1 cellular context compared by ENCODE assay signal in genomic region chr2:173134703-173135102, GRCh38.
TF ChIP-seq lines count a peak whose summit lies in the region.

No MANE protein-coding gene starts in this region.

TF ChIP-seq in H1, 55 proteins besides CTCF, POLR2A, EP300 and RAD21:
- TF ChIP-seq KDM4A (IDR thresholded peaks at IDR 0.05; ENCODE audit: low read depth, low read length, severe bottlenecking), result no peak
- TF ChIP-seq, protein P1, sequence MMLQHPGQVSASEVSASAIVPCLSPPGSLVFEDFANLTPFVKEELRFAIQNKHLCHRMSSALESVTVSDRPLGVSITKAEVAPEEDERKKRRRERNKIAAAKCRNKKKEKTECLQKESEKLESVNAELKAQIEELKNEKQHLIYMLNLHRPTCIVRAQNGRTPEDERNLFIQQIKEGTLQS (IDR thresholded peaks at IDR 0.05; ENCODE audit: insufficient read depth, low read depth, low read length), result no peak
- no peak for TF ChIP-seq ATF2 (IDR thresholded peaks at IDR 0.05; ENCODE audit: low read length)
- TF ChIP-seq ZNF274 (IDR thresholded peaks at IDR 0.05; ENCODE audit: borderline replicate concordance, extremely low read depth, low read length), result no peak
- no peak for TF ChIP-seq JUN (IDR thresholded peaks at IDR 0.05; ENCODE audit: low read depth, low read length)
- TF ChIP-seq BCL11A (IDR thresholded peaks at IDR 0.05; ENCODE audit: low read depth in 2 of 2, low read length in 2 of 2), result no peak
- no peak for TF ChIP-seq CREB1 (IDR thresholded peaks at IDR 0.05)
- TF ChIP-seq, protein P2, sequence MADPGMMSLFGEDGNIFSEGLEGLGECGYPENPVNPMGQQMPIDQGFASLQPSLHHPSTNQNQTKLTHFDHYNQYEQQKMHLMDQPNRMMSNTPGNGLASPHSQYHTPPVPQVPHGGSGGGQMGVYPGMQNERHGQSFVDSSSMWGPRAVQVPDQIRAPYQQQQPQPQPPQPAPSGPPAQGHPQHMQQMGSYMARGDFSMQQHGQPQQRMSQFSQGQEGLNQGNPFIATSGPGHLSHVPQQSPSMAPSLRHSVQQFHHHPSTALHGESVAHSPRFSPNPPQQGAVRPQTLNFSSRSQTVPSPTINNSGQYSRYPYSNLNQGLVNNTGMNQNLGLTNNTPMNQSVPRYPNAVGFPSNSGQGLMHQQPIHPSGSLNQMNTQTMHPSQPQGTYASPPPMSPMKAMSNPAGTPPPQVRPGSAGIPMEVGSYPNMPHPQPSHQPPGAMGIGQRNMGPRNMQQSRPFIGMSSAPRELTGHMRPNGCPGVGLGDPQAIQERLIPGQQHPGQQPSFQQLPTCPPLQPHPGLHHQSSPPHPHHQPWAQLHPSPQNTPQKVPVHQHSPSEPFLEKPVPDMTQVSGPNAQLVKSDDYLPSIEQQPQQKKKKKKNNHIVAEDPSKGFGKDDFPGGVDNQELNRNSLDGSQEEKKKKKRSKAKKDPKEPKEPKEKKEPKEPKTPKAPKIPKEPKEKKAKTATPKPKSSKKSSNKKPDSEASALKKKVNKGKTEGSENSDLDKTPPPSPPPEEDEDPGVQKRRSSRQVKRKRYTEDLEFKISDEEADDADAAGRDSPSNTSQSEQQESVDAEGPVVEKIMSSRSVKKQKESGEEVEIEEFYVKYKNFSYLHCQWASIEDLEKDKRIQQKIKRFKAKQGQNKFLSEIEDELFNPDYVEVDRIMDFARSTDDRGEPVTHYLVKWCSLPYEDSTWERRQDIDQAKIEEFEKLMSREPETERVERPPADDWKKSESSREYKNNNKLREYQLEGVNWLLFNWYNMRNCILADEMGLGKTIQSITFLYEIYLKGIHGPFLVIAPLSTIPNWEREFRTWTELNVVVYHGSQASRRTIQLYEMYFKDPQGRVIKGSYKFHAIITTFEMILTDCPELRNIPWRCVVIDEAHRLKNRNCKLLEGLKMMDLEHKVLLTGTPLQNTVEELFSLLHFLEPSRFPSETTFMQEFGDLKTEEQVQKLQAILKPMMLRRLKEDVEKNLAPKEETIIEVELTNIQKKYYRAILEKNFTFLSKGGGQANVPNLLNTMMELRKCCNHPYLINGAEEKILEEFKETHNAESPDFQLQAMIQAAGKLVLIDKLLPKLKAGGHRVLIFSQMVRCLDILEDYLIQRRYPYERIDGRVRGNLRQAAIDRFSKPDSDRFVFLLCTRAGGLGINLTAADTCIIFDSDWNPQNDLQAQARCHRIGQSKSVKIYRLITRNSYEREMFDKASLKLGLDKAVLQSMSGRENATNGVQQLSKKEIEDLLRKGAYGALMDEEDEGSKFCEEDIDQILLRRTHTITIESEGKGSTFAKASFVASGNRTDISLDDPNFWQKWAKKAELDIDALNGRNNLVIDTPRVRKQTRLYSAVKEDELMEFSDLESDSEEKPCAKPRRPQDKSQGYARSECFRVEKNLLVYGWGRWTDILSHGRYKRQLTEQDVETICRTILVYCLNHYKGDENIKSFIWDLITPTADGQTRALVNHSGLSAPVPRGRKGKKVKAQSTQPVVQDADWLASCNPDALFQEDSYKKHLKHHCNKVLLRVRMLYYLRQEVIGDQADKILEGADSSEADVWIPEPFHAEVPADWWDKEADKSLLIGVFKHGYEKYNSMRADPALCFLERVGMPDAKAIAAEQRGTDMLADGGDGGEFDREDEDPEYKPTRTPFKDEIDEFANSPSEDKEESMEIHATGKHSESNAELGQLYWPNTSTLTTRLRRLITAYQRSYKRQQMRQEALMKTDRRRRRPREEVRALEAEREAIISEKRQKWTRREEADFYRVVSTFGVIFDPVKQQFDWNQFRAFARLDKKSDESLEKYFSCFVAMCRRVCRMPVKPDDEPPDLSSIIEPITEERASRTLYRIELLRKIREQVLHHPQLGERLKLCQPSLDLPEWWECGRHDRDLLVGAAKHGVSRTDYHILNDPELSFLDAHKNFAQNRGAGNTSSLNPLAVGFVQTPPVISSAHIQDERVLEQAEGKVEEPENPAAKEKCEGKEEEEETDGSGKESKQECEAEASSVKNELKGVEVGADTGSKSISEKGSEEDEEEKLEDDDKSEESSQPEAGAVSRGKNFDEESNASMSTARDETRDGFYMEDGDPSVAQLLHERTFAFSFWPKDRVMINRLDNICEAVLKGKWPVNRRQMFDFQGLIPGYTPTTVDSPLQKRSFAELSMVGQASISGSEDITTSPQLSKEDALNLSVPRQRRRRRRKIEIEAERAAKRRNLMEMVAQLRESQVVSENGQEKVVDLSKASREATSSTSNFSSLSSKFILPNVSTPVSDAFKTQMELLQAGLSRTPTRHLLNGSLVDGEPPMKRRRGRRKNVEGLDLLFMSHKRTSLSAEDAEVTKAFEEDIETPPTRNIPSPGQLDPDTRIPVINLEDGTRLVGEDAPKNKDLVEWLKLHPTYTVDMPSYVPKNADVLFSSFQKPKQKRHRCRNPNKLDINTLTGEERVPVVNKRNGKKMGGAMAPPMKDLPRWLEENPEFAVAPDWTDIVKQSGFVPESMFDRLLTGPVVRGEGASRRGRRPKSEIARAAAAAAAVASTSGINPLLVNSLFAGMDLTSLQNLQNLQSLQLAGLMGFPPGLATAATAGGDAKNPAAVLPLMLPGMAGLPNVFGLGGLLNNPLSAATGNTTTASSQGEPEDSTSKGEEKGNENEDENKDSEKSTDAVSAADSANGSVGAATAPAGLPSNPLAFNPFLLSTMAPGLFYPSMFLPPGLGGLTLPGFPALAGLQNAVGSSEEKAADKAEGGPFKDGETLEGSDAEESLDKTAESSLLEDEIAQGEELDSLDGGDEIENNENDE (IDR thresholded peaks at IDR 0.05; ENCODE audit: insufficient replicate concordance, low read length), result no peak
